ENCODE assay signal across 27 cellular contexts in the genomic region with DNA sequence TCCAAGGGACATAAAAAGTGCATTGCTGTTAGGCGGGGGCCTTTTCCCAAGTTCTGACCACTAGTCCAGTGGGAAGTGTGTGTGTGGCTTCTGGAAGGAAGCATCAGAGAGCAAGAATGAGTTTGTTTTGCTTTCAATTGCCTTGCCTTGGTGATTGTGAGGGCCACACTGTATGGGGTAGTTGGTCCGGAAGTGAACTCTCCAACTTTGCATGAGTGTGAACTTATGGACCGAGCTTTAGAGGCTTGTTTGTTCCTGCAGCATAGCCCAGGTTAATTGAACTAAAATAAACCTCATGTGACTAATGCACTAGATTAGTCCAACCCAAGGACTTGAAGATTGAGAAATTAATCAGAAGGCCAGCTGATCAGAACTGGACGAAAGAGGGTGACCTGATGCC.
"Had no signal": no experiment of that assay in that cellular context is flagged by ENCODE, and none has a peak within 500 bp of the region (broad histone marks: within the 10 kb centered on the region; RNA-seq: fewer than 3 reads in every experiment).

No MANE protein-coding gene starts in this region.

- H3K9me3 ChIP-seq: stomach, suprapubic skin, testis, thoracic aorta, thyroid gland, tibial artery, tibial nerve, transverse colon, upper lobe of left lung, upper lobe of right lung, uterus, vagina had no signal

- ATAC-seq: stimulated activated effector memory CD8-positive, alpha-beta T cell treated with anti-CD3 and anti-CD28 coated beads, Interleukin-12 subunit alpha, Interleukin-12 subunit beta, amount 100 ng/mL, for 72 hours; stimulated activated memory B cell treated with anti-CD40 and anti-IgM and Interleukin-4, amounts not matched to agents 10 μg/mL and 1 μg/mL and 100 μg/mL, for 72 hours; stimulated activated naive B cell treated with anti-CD40 and anti-IgM and Interleukin-4, amounts not matched to agents 10 μg/mL and 1 μg/mL and 100 μg/mL, for 72 hours; stimulated activated naive CD8-positive, alpha-beta T cell treated with anti-CD3 and anti-CD28 coated beads, Interleukin-15, amount 100 ng/mL, for 72 hours; stimulated activated naive CD8-positive, alpha-beta T cell treated with anti-CD3 and anti-CD28 coated beads, Interleukin-15, Interleukin-2, amounts not matched to agents 100 U/mL and 50 U/mL, for 24 hours; upper lobe of right lung had no signal

- DNase-seq: stimulated activated CD4-positive, alpha-beta T cell treated with anti-CD3 and anti-CD28 coated beads, Interleukin-2, amount 100 ng/mL, for 48 hours; stimulated activated CD4-positive, alpha-beta T cell treated with anti-CD3 and anti-CD28 coated beads, Interleukin-4, amount 100 ng/mL, for 1 hour; stimulated activated CD4-positive, alpha-beta T cell treated with anti-CD3 and anti-CD28 coated beads, Interleukin-4, amount 100 ng/mL, for 24 hours; stimulated activated CD4-positive, alpha-beta T cell treated with anti-CD3 and anti-CD28 coated beads, Interleukin-4, amount 100 ng/mL, for 4 hours; stimulated activated CD8-positive, alpha-beta memory T cell treated with anti-CD3 and anti-CD28 coated beads, Interleukin-4, amount 100 ng/mL, for 48 hours; stimulated activated naive B cell treated with anti-CD40 and anti-IgM and Interleukin-4, amounts not matched to agents 10 μg/mL and 1 μg/mL and 100 μg/mL, for 72 hours; stimulated activated naive CD4-positive, alpha-beta T cell; stimulated activated naive CD4-positive, alpha-beta T cell treated with Interleukin-2 at 50 U/mL for 16 hours; stimulated activated naive CD8-positive, alpha-beta T cell treated with anti-CD3 and anti-CD28 coated beads, Interleukin-15, amount 100 ng/mL, for 72 hours; stimulated activated naive CD8-positive, alpha-beta T cell treated with anti-CD3 and anti-CD28 coated beads, Interleukin-15, Interleukin-2, amounts not matched to agents 100 U/mL and 50 U/mL, for 24 hours; stomach; substantia nigra; testis; thyroid gland; tibial artery; transverse colon; trophoblast cell; upper lobe of left lung; upper lobe of right lung; uterus had no signal

- H3K36me3 ChIP-seq: stomach, suprapubic skin, thoracic aorta, thyroid gland, tibial artery, tibial nerve, transverse colon, upper lobe of left lung, upper lobe of right lung, uterus, vagina had no signal

- H3K27ac ChIP-seq: stomach, suprapubic skin, testis, thoracic aorta, thyroid gland, tibial artery, tibial nerve, transverse colon, upper lobe of left lung, upper lobe of right lung, uterus, vagina had no signal

- FAIRE-seq: urothelium cell line had no signal

- H3K4me1 ChIP-seq: stomach, suprapubic skin, testis, thyroid gland, tibial artery, tibial nerve, transverse colon, upper lobe of left lung, upper lobe of right lung, uterus, vagina had no signal

- H3K27me3 ChIP-seq: stomach, suprapubic skin, testis, thyroid gland, tibial artery, tibial nerve, transverse colon, upper lobe of left lung, upper lobe of right lung, uterus, vagina had no signal

- H3K4me3 ChIP-seq: stomach, suprapubic skin, testis, thoracic aorta, thyroid gland, tibial artery, tibial nerve, transverse colon, upper lobe of left lung, upper lobe of right lung, uterus, vagina had no signal
